8 cellular contexts compared by ENCODE assay signal in genomic region chr1:108962681-108963051, GRCh38. TPM values are rescaled to one million over a fixed set of nuclear protein-coding genes. Genes with fewer than 3 reads are reported as not detected.
DNase-seq lines count a peak whose midpoint lies in the region; ATAC-seq and TF ChIP-seq lines count a peak whose summit lies in the region.

No MANE protein-coding gene starts in this region.

- CTCF ChIA-PET in PC-3 (lab: Charles Lee) = no interaction called here

- H3K27ac Mint-ChIP-seq in stimulated activated naive CD8-positive, alpha-beta T cell treated with anti-CD3 and anti-CD28 coated beads, Interleukin-15, Interleukin-2, amounts not matched to agents 100 ng/mL and 50 ng/mL, for 24 hours = peak overlapping the region; percentile 89

- 1 to 3% methylated on average over 12 of the region's 12 CpGs for WGBS in body of pancreas, 2 donors
- 8% methylated on average over 12 of the region's 12 CpGs for WGBS in liver

- TF ChIP-seq RAD21 in liver (IDR thresholded peaks at IDR 0.05) = no peak

- TF ChIP-seq POLR2A in body of pancreas (IDR thresholded peaks at IDR 0.05) = no peak

- H3K9me3 ChIP-seq in PC-3 (ENCODE audit: low read length) (no peaks in the 10 kb centered on the region), body of pancreas (no peaks in the 10 kb centered on the region), liver (ENCODE audit: control insufficient read depth in 4 of 4, low read length in 3 of 4) (no peaks in the 10 kb centered on the region)

- H3K4me3 ChIP-seq in PC-3 (ENCODE audit: low read length) (peak overlapping the region; percentile 78), body of pancreas (peak overlapping the region; percentile 57 to 74), liver (ENCODE audit: low read depth in 1 of 3, low read length in 3 of 3) (peak overlapping the region; percentile 78 to 85 (median 81))

- peaks cover 52% of the 10 kb centered on the region for H3K79me2 ChIP-seq in PC-3 (ENCODE audit: low read length)

- no peak for TF ChIP-seq CTCF in PC-3 (conservative IDR thresholded peaks at IDR 0.05; ENCODE audit: low read depth, low read length)
- no peak for TF ChIP-seq CTCF in body of pancreas (IDR thresholded peaks at IDR 0.05)
- no peak for TF ChIP-seq CTCF in liver (IDR thresholded peaks at IDR 0.05; ENCODE audit: low read depth, low read length, missing input control)

- ATAC-seq in GM21723 (IDR thresholded peaks at IDR 0.05; ENCODE audit: unreplicated experiment) (peak; percentile 42), PC-3 (peak; percentile 26), body of pancreas (peak; percentile 47), HG02623 (IDR thresholded peaks at IDR 0.05; ENCODE audit: unreplicated experiment) (no peak), GM18498 (IDR thresholded peaks at IDR 0.05; ENCODE audit: unreplicated experiment) (no peak), HG03139 (IDR thresholded peaks at IDR 0.05; ENCODE audit: unreplicated experiment) (no peak)

- peak overlapping the region; percentile 88 for H3K4me3 Mint-ChIP-seq in stimulated activated naive CD8-positive, alpha-beta T cell treated with anti-CD3 and anti-CD28 coated beads, Interleukin-15, Interleukin-2, amounts not matched to agents 100 ng/mL and 50 ng/mL, for 24 hours

- H3K9me3 Mint-ChIP-seq in stimulated activated naive CD8-positive, alpha-beta T cell treated with anti-CD3 and anti-CD28 coated beads, Interleukin-15, Interleukin-2, amounts not matched to agents 100 ng/mL and 50 ng/mL, for 24 hours = no peaks in the 10 kb centered on the region

- H3K27me3 ChIP-seq in PC-3 (ENCODE audit: low read length) (no peaks in the 10 kb centered on the region), body of pancreas (no peaks in the 10 kb centered on the region), liver (ENCODE audit: control insufficient read depth in 4 of 4, insufficient read depth in 4 of 4, low read length in 3 of 4) (no peaks in the 10 kb centered on the region)

- BruUV-seq in PC-3 (replicated peaks; lab: Mats Ljungman, UMichigan) = TSS peak; percentile 56

- DNase-seq in PC-3 = peak; percentile 37
- peak; percentile 56 to 66 (median 60) for DNase-seq in body of pancreas

- H3K27me3 Mint-ChIP-seq in stimulated activated naive CD8-positive, alpha-beta T cell treated with anti-CD3 and anti-CD28 coated beads, Interleukin-15, Interleukin-2, amounts not matched to agents 100 ng/mL and 50 ng/mL, for 24 hours = peaks cover 5% of the 10 kb centered on the region

- intact Hi-C loops in PC-3 (cut with micrococcal nuclease) (loop anchor here (2.0 to 5.0 kb wide), 2 partner anchors 80 to 150 kb away; partner anchors contain the start of gene WDR47), body of pancreas (cut with DNase I) (no loop called here)

- no peaks in the 10 kb centered on the region for H4K20me1 ChIP-seq in PC-3 (ENCODE audit: low read length)

- peak overlapping the region; percentile 95 for H2AFZ ChIP-seq in PC-3 (ENCODE audit: low read length)

- peak overlapping the region; percentile 84 for H3K4me2 ChIP-seq in PC-3 (ENCODE audit: low read length)

- POLR2A ChIA-PET in PC-3 (lab: Charles Lee; ENCODE audit: unreplicated experiment) = no interaction called here

- H3K27ac ChIP-seq in PC-3 (ENCODE audit: low read length) = peak overlapping the region; percentile 77
- H3K27ac ChIP-seq in body of pancreas = peak overlapping the region; percentile 97 to 99 (median 99)
- peak overlapping the region; percentile 92 to 100 for H3K27ac ChIP-seq in liver (ENCODE audit: low read depth in 1 of 2, low read length in 2 of 2)

- H3K4me1 ChIP-seq in PC-3 (ENCODE audit: insufficient read depth, low read length) = peaks cover 6% of the 10 kb centered on the region; the same call in 1 of the 2 replicates
- H3K4me1 ChIP-seq in body of pancreas = peaks cover 27% of the 10 kb centered on the region
- peaks cover 6 to 10% (median 9%) of the 10 kb centered on the region in 4 donors for H3K4me1 ChIP-seq in liver (ENCODE audit: control insufficient read depth in 4 of 4, insufficient read depth in 4 of 4, low read length in 3 of 4)

- no peaks in the 10 kb centered on the region for H3K9me2 ChIP-seq in PC-3 (replicated peaks; ENCODE audit: low read length)

- H3K4me1 Mint-ChIP-seq in stimulated activated naive CD8-positive, alpha-beta T cell treated with anti-CD3 and anti-CD28 coated beads, Interleukin-15, Interleukin-2, amounts not matched to agents 100 ng/mL and 50 ng/mL, for 24 hours (ENCODE audit: low read depth) = peaks cover 38% of the 10 kb centered on the region

- H3K9ac ChIP-seq in PC-3 (ENCODE audit: low read length) = peak overlapping the region; percentile 85
- peak overlapping the region; percentile 75 to 95 for H3K9ac ChIP-seq in liver (ENCODE audit: low read depth in 1 of 2, low read length in 2 of 2)

- H3K36me3 Mint-ChIP-seq in stimulated activated naive CD8-positive, alpha-beta T cell treated with anti-CD3 and anti-CD28 coated beads, Interleukin-15, Interleukin-2, amounts not matched to agents 100 ng/mL and 50 ng/mL, for 24 hours (ENCODE audit: low read depth) = peaks cover 32% of the 10 kb centered on the region

- H3F3A ChIP-seq in PC-3 (ENCODE audit: low read length, unreplicated experiment) = no peaks in the 10 kb centered on the region

- H3K36me3 ChIP-seq in PC-3 (ENCODE audit: low read depth, low read length) (no peaks in the 10 kb centered on the region), body of pancreas (replicated peaks in 1 of 2; ENCODE audit: insufficient read depth in 1 of 2, low read depth in 2 of 2) (no peaks in the 10 kb centered on the region), liver (ENCODE audit: control insufficient read depth in 4 of 4, insufficient read depth in 3 of 4, low read depth in 1 of 4, low read length in 3 of 4) (peaks cover 0 to 2% (median 0%) of the 10 kb centered on the region in 4 donors)

TF ChIP-seq in liver, 16 proteins besides CTCF, POLR2A, EP300 and RAD21:
- TF ChIP-seq SP1 (IDR thresholded peaks at IDR 0.05) (no peak), YY1 (IDR thresholded peaks at IDR 0.05) (no peak), ZBTB33 (IDR thresholded peaks at IDR 0.05) (no peak)
TF ChIP-seq in liver: peak in this region for 0.

RNA-seq across cellular contexts. Expression of gene CLCC1, which starts 0.6 kb away (rescaled TPM):
- 29.5 and 30.4 TPM in 2 replicates for total RNA-seq in PC-3 (2014; rRNA removed)
- total RNA-seq in body of pancreas = 10 to 100 TPM; 16.2 to 17.6 TPM
- total RNA-seq in liver = 10 to 100 TPM; 16.5 to 39.3 TPM
- polyA plus RNA-seq in liver = 10 to 100 TPM; 11.6 to 14.0 TPM

Comparison
In these comparisons a context has a peak if more than half of its experiments do, and no peak if none do; other contexts are left out.
1. ATAC-seq: peak in GM21723 (single experiment), PC-3 (single experiment) and body of pancreas (single experiment); none in HG02623 (single experiment), GM18498 (single experiment) and HG03139 (single experiment).
2. Peak in every context shown above with its lines, with median percentiles within 50 percentile points of each other: H3K27ac ChIP-seq and H3K4me3 ChIP-seq.